ENCODE assay signal across 8 cellular contexts in genomic region chr1:110606784-110607662, GRCh38. TPM values are rescaled to one million over a fixed set of nuclear protein-coding genes. Genes with fewer than 3 reads are reported as not detected.
DNase-seq lines count a peak whose midpoint lies in the region; ATAC-seq and TF ChIP-seq lines count a peak whose summit lies in the region.

No MANE protein-coding gene starts in this region.

- H3K4me3 ChIP-seq in psoas muscle: peak overlapping the region; percentile 68

- H3K4me1 ChIP-seq in psoas muscle: peaks cover 5% of the 10 kb centered on the region

- peak overlapping the region; percentile 83 for H3K4me3 Mint-ChIP-seq in activated T-helper 1 cell treated with anti-CD3 and anti-CD28 coated beads, Interleukin-12 subunit alpha, Interleukin-12 subunit beta, Interleukin-2, Interleukin-4 antibody, amounts not matched to agents 30 ng/mL and 10 ng/mL and 1 ng/mL, durations not matched to agents 14 hours and 24 hours and 36 hours

- peaks cover 38% of the 10 kb centered on the region for H3K4me1 Mint-ChIP-seq in activated T-helper 1 cell treated with anti-CD3 and anti-CD28 coated beads, Interleukin-12 subunit alpha, Interleukin-12 subunit beta, Interleukin-2, Interleukin-4 antibody, amounts not matched to agents 30 ng/mL and 10 ng/mL and 1 ng/mL, durations not matched to agents 14 hours and 24 hours and 36 hours (ENCODE audit: low read depth)

- ATAC-seq in left ventricle myocardium superior: peak; percentile 21
- ATAC-seq in psoas muscle: peak; percentile 36 to 61 (median 42)
- ATAC-seq in HG03159 (IDR thresholded peaks at IDR 0.05; ENCODE audit: unreplicated experiment): no peak
- ATAC-seq in HG02852 (IDR thresholded peaks at IDR 0.05; ENCODE audit: unreplicated experiment): no peak

- H3K36me3 Mint-ChIP-seq in activated T-helper 1 cell treated with anti-CD3 and anti-CD28 coated beads, Interleukin-12 subunit alpha, Interleukin-12 subunit beta, Interleukin-2, Interleukin-4 antibody, amounts not matched to agents 30 ng/mL and 10 ng/mL and 1 ng/mL, durations not matched to agents 14 hours and 24 hours and 36 hours (ENCODE audit: low read depth): peaks cover 14% of the 10 kb centered on the region

- DNase-seq in NCI-H2171 treated with DMSO at 0.1 percent for 48 hours (lab: John Stamatoyannopoulos, UW) (peak; percentile 6), NCI-H2171 (lab: John Stamatoyannopoulos, UW) (no peak), left ventricle myocardium superior (no peak), psoas muscle (no peak), NCI-H82 (lab: John Stamatoyannopoulos, UW) (no peak)
- no peak for DNase-seq in activated T-helper 1 cell treated with anti-CD3 and anti-CD28 coated beads, Interleukin-12 subunit alpha, Interleukin-12 subunit beta, Interleukin-2, Interleukin-4 antibody, amounts not matched to agents 30 ng/mL and 10 ng/mL and 1 ng/mL, durations not matched to agents 14 hours and 24 hours and 36 hours (ENCODE audit: low spot score)

- H3K27ac Mint-ChIP-seq in activated T-helper 1 cell treated with anti-CD3 and anti-CD28 coated beads, Interleukin-12 subunit alpha, Interleukin-12 subunit beta, Interleukin-2, Interleukin-4 antibody, amounts not matched to agents 30 ng/mL and 10 ng/mL and 1 ng/mL, durations not matched to agents 14 hours and 24 hours and 36 hours: no peak overlapping the region

- no peak overlapping the region for H3K27ac ChIP-seq in psoas muscle

- peaks cover 38% of the 10 kb centered on the region for H3K27me3 Mint-ChIP-seq in activated T-helper 1 cell treated with anti-CD3 and anti-CD28 coated beads, Interleukin-12 subunit alpha, Interleukin-12 subunit beta, Interleukin-2, Interleukin-4 antibody, amounts not matched to agents 30 ng/mL and 10 ng/mL and 1 ng/mL, durations not matched to agents 14 hours and 24 hours and 36 hours (ENCODE audit: insufficient read depth)

- intact Hi-C loops in activated T-helper 1 cell treated with anti-CD3 and anti-CD28 coated beads, Interleukin-12 subunit alpha, Interleukin-12 subunit beta, Interleukin-2, Interleukin-4 antibody, amounts not matched to agents 30 ng/mL and 10 ng/mL and 1 ng/mL, durations not matched to agents 14 hours and 24 hours and 36 hours (cut with micrococcal nuclease): no loop called here
- intact Hi-C loops in left ventricle myocardium superior (cut with micrococcal nuclease): no loop called here
- intact Hi-C loops in psoas muscle (cut with DNase I): no loop called here

- WGBS in psoas muscle, 3 donors: 0 to 1% (median 1%) methylated on average over 58 to 93 of the region's 93 CpGs

- no peak for TF ChIP-seq CTCF in psoas muscle (IDR thresholded peaks at IDR 0.05)

- no peaks in the 10 kb centered on the region for H3K36me3 ChIP-seq in psoas muscle (ENCODE audit: insufficient read depth in 1 of 2, low read depth in 1 of 2)

- peaks cover 0 to 70% (median 7%) of the 10 kb centered on the region in 3 donors for H3K27me3 ChIP-seq in psoas muscle (ENCODE audit: insufficient read depth in 3 of 3, low read length in 2 of 3)

- H3K9me3 ChIP-seq in psoas muscle: no peaks in the 10 kb centered on the region

- H3K9me3 Mint-ChIP-seq in activated T-helper 1 cell treated with anti-CD3 and anti-CD28 coated beads, Interleukin-12 subunit alpha, Interleukin-12 subunit beta, Interleukin-2, Interleukin-4 antibody, amounts not matched to agents 30 ng/mL and 10 ng/mL and 1 ng/mL, durations not matched to agents 14 hours and 24 hours and 36 hours: no peaks in the 10 kb centered on the region

RNA-seq across cellular contexts. Expression of gene KCNA2, which starts 0.9 kb away (rescaled TPM):
- total RNA-seq in activated T-helper 1 cell treated with anti-CD3 and anti-CD28 coated beads, Interleukin-12 subunit alpha, Interleukin-12 subunit beta, Interleukin-2, Interleukin-4 antibody, amounts not matched to agents 30 ng/mL and 10 ng/mL and 1 ng/mL, durations not matched to agents 14 hours and 24 hours and 36 hours: 1.1 and 1.7 TPM in 2 replicates
- total RNA-seq in left ventricle myocardium superior: 0.64 TPM
- total RNA-seq in psoas muscle: 1 to 10 TPM in 1 of 4 donors, under 1 TPM in 3; 0.05 to 1.1 (median 0.64) TPM
- under 1 TPM; 0.06 to 0.43 (median 0.14) TPM for polyA plus RNA-seq in psoas muscle

Comparison
In these comparisons a context has a peak if more than half of its experiments do, and no peak if none do; other contexts are left out.
1. ATAC-seq: peak in left ventricle myocardium superior (single experiment) and psoas muscle (4 of 4); none in HG03159 (single experiment) and HG02852 (single experiment).